2 cellular contexts compared by ENCODE assay signal in genomic region chr11:6586434-6587359, GRCh38.
A peak's percentile ranks its signal among the peaks of the same experiment; 100 is the strongest.
TF ChIP-seq lines count a peak whose summit lies in the region.

No MANE protein-coding gene starts in this region.

TF ChIP-seq in WTC11, 78 proteins besides CTCF, POLR2A, EP300 and RAD21:
- TF ChIP-seq TCF7 (CRISPR knock-in tag; IDR thresholded peaks at IDR 0.05; ENCODE audit: low read depth): no peak
- no peak for TF ChIP-seq ESRRA (CRISPR knock-in tag; IDR thresholded peaks at IDR 0.05; ENCODE audit: borderline replicate concordance)
- no peak for TF ChIP-seq GABPB1 (CRISPR knock-in tag; IDR thresholded peaks at IDR 0.05)

TF ChIP-seq in HepG2, 621 proteins besides CTCF, POLR2A, EP300 and RAD21:
- TF ChIP-seq AGO2 (optimal IDR thresholded peaks at IDR 0.05; ENCODE audit: low read depth, low read length): peak; percentile 44
- no peak for TF ChIP-seq ZMYM3 (CRISPR knock-in tag; IDR thresholded peaks at IDR 0.05)
- TF ChIP-seq SOX13 (IDR thresholded peaks at IDR 0.05): no peak
- TF ChIP-seq SOX13 (CRISPR knock-in tag; conservative IDR thresholded peaks at IDR 0.05 in 1 of 2, IDR thresholded peaks at IDR 0.05 in 1 of 2): no peak
- TF ChIP-seq ZNF432 (CRISPR knock-in tag; IDR thresholded peaks at IDR 0.05; ENCODE audit: borderline replicate concordance): no peak
- TF ChIP-seq CREBL2 (CRISPR knock-in tag; IDR thresholded peaks at IDR 0.05; ENCODE audit: borderline replicate concordance): no peak
- TF ChIP-seq PTBP1 (IDR thresholded peaks at IDR 0.05; ENCODE audit: low read depth, low read length, poor library complexity, severe bottlenecking): no peak
- TF ChIP-seq ZBTB7A (CRISPR knock-in tag; IDR thresholded peaks at IDR 0.05): no peak
- no peak for TF ChIP-seq TRIM22 (IDR thresholded peaks at IDR 0.05)
